ENCODE assay signal across 35 cellular contexts in genomic region chr13:28699246-28699645, GRCh38. TPM values are rescaled to one million over a fixed set of nuclear protein-coding genes. Genes with fewer than 3 reads are reported as not detected.
A peak's percentile ranks its signal among the peaks of the same experiment; 100 is the strongest.
DNase-seq lines count a peak whose midpoint lies in the region; ATAC-seq, FAIRE-seq and TF ChIP-seq lines count a peak whose summit lies in the region.
"Had no signal": no experiment of that assay in that cellular context is flagged by ENCODE, and none has a peak within 500 bp of the region (broad histone marks: within the 10 kb centered on the region; RNA-seq: fewer than 3 reads in every experiment).

No MANE protein-coding gene starts in this region.

- no peak overlapping the region for H3K9ac ChIP-seq in liver (ENCODE audit: low read depth in 1 of 2, low read length in 2 of 2)
- no peak overlapping the region for H3K9ac ChIP-seq in HepG2 (ENCODE audit: insufficient read depth, low read depth, low read length)
- H3K9ac ChIP-seq: BLaER1; BLaER1 treated with 17β-estradiol and CSF1 and Interleukin-3, amounts not matched to agents 10 nM and 100 nM had no signal

- intact Hi-C loops in HepG2 (cut with micrococcal nuclease; ENCODE audit: unreplicated experiment) (no loop called here), right lobe of liver (cut with DNase I) (no loop called here), transverse colon (cut with DNase I; ENCODE audit: low total_unique reads) (no loop called here)

- TF ChIP-seq EP300 in HepG2 (IDR thresholded peaks at IDR 0.05; ENCODE audit: low read depth in 2 of 2, low read length in 2 of 2), result no peak
- TF ChIP-seq EP300 in HepG2 (CRISPR knock-in tag; IDR thresholded peaks at IDR 0.05; ENCODE audit: borderline replicate concordance), result no peak
- TF ChIP-seq EP300 in transverse colon (IDR thresholded peaks at IDR 0.05; ENCODE audit: low read depth), result no peak

- H3K9me3 ChIP-seq in liver (ENCODE audit: control insufficient read depth in 4 of 4, low read length in 3 of 4) (no peaks in the 10 kb centered on the region), HepG2 (ENCODE audit: low read length) (no peaks in the 10 kb centered on the region), right lobe of liver (no peaks in the 10 kb centered on the region), small intestine (ENCODE audit: control insufficient read depth, low read depth) (no peaks in the 10 kb centered on the region), transverse colon (no peaks in the 10 kb centered on the region)
- H3K9me3 ChIP-seq: A549, BE2C, BLaER1, Caco-2 had no signal

- no peaks in the 10 kb centered on the region for H4K20me1 ChIP-seq in HepG2 (ENCODE audit: insufficient read depth, low read length)
- H4K20me1 ChIP-seq: BLaER1; BLaER1 treated with 17β-estradiol and CSF1 and Interleukin-3, amounts not matched to agents 10 nM and 100 nM had no signal

- FAIRE-seq in HepG2 (lab: Jason Lieb, UNC) (no peak), small intestine (lab: Jason Lieb, UNC) (no peak)
- FAIRE-seq: A204.1, A549, D721Med had no signal

- no peak overlapping the region for H3K4me2 ChIP-seq in HepG2 (ENCODE audit: low read depth, low read length)
- H3K4me2 ChIP-seq: A549; BLaER1; BLaER1 treated with 17β-estradiol and CSF1 and Interleukin-3, amounts not matched to agents 10 nM and 100 nM had no signal

- POLR2A ChIA-PET in HepG2 (lab: Yijun Ruan, JAX), result no interaction called here

- TF ChIP-seq POLR2A in HepG2 (IDR thresholded peaks at IDR 0.05; ENCODE audit: insufficient read depth in 1 of 2, low read depth in 2 of 2, low read length in 2 of 2) (no peak), right lobe of liver (IDR thresholded peaks at IDR 0.05) (no peak), transverse colon (IDR thresholded peaks at IDR 0.05) (no peak)

- TF ChIP-seq CTCF in liver (IDR thresholded peaks at IDR 0.05; ENCODE audit: low read depth, low read length, missing input control) (no peak), HepG2 (CRISPR knock-in tag; IDR thresholded peaks at IDR 0.05) (no peak), right lobe of liver (IDR thresholded peaks at IDR 0.05) (no peak), transverse colon (IDR thresholded peaks at IDR 0.05) (no peak)

- H3K27me3 ChIP-seq in liver (ENCODE audit: control insufficient read depth in 4 of 4, insufficient read depth in 4 of 4, low read length in 3 of 4) (no peaks in the 10 kb centered on the region), HepG2 (ENCODE audit: control insufficient read depth in 1 of 2, insufficient read depth in 2 of 2, low read length in 2 of 2) (no peaks in the 10 kb centered on the region; a peak in 1 of 5 replicates), right lobe of liver (no peaks in the 10 kb centered on the region), small intestine (ENCODE audit: control insufficient read depth in 2 of 2, insufficient read depth in 2 of 2, low read length in 2 of 2) (no peaks in the 10 kb centered on the region), transverse colon (no peaks in the 10 kb centered on the region)
- H3K27me3 ChIP-seq: BE2C; BLaER1; BLaER1 treated with 17β-estradiol and CSF1 and Interleukin-3, amounts not matched to agents 10 nM and 100 nM had no signal

- ATAC-seq in HepG2 (no peak), left lobe of liver (peak; percentile 86), right lobe of liver (peak; percentile 38 to 93 (median 74)), GM21360 (IDR thresholded peaks at IDR 0.05; ENCODE audit: unreplicated experiment) (no peak)
- ATAC-seq: A549; CD8-positive, alpha-beta T cell had no signal

- H3K4me3 ChIP-seq in liver (ENCODE audit: low read depth in 1 of 3, low read length in 3 of 3) (no peak overlapping the region), HepG2 (replicated peaks in 1 of 3; ENCODE audit: insufficient read depth in 1 of 3, low read depth in 2 of 3, low read length in 3 of 3) (no peak overlapping the region), right lobe of liver (no peak overlapping the region), small intestine (ENCODE audit: low read depth in 1 of 2, low read length in 2 of 2) (no peak overlapping the region), transverse colon (no peak overlapping the region)
- H3K4me3 ChIP-seq: A549; BLaER1; BLaER1 treated with 17β-estradiol and CSF1 and Interleukin-3, amounts not matched to agents 10 nM and 100 nM had no signal

- H3K79me2 ChIP-seq in HepG2 (ENCODE audit: insufficient read depth, low read length), result no peaks in the 10 kb centered on the region

- no TSS peak for BruUV-seq in HepG2 (replicated peaks; lab: Mats Ljungman, UMichigan)

- H3K36me3 ChIP-seq in liver (ENCODE audit: control insufficient read depth in 4 of 4, insufficient read depth in 3 of 4, low read depth in 1 of 4, low read length in 3 of 4) (peaks cover 2 to 53% (median 34%) of the 10 kb centered on the region in 4 donors), HepG2 (replicated peaks in 1 of 2; ENCODE audit: control insufficient read depth in 1 of 2, insufficient read depth in 2 of 2, low read length in 2 of 2) (no peaks in the 10 kb centered on the region), right lobe of liver (peaks cover 7 to 44% (median 23%) of the 10 kb centered on the region in 4 donors), small intestine (ENCODE audit: control insufficient read depth in 2 of 2, insufficient read depth in 2 of 2, low read length in 2 of 2) (peaks cover 10 to 21% of the 10 kb centered on the region in 2 donors), transverse colon (peaks cover 0 to 49% (median 8%) of the 10 kb centered on the region in 4 donors)
- H3K36me3 ChIP-seq: BLaER1; BLaER1 treated with 17β-estradiol and CSF1 and Interleukin-3, amounts not matched to agents 10 nM and 100 nM had no signal

- TF ChIP-seq RAD21 in liver (IDR thresholded peaks at IDR 0.05), result no peak
- no peak for TF ChIP-seq RAD21 in HepG2 (CRISPR knock-in tag; IDR thresholded peaks at IDR 0.05)

- CTCF ChIA-PET in HepG2 (lab: Yijun Ruan, JAX; ENCODE audit: low intra/inter-chr PET ratio, low total read pairs), result no interaction called here

- 30% methylated on average over 1 of the region's 1 CpG for WGBS in liver
- 0% methylated on average over 1 of the region's 1 CpG for WGBS in HepG2 (ENCODE audit: low lambda C conversion rate)
- 31% methylated on average over 1 of the region's 1 CpG for WGBS in right lobe of liver (ENCODE audit: insufficient coverage, low coverage, low lambda C conversion rate, missing lambda C conversion rate)
- 15 to 63% (median 43%) methylated on average over 1 of the region's 1 CpG for WGBS in small intestine, 3 donors
- 93% methylated on average over 1 of the region's 1 CpG; no CpG with 5 or more reads in 1 of the 2 donors for WGBS in transverse colon (ENCODE audit: low coverage in 1 of 2), 2 donors

- H3K4me1 ChIP-seq in liver (ENCODE audit: control insufficient read depth in 4 of 4, insufficient read depth in 4 of 4, low read length in 3 of 4) (peaks cover 0 to 5% (median 2%) of the 10 kb centered on the region in 4 donors), HepG2 (ENCODE audit: insufficient read depth, low read length) (peaks cover 2% of the 10 kb centered on the region; the same call in 1 of the 2 replicates), right lobe of liver (no peaks in the 10 kb centered on the region), small intestine (ENCODE audit: control insufficient read depth in 2 of 2, insufficient read depth in 1 of 2, low read depth in 1 of 2, low read length in 1 of 2) (no peaks in the 10 kb centered on the region), transverse colon (no peaks in the 10 kb centered on the region)
- H3K4me1 ChIP-seq: A549, BLaER1 had no signal

- H2AFZ ChIP-seq in HepG2 (ENCODE audit: low read length), result no peak overlapping the region

- in situ Hi-C loops in HepG2 (cut with HindIII; ENCODE audit: extremely low pct_ligation_motif_present, low pct_unique_long_range_greater_than_20kb) (no loop called here), transverse colon (cut with MboI; ENCODE audit: low pct_ligation_motif_present in 1 of 4, low pct_unique_long_range_greater_than_20kb in 1 of 4, low sequenced_read_pairs in 3 of 4) (no loop called here)

- H3K27ac ChIP-seq in liver (ENCODE audit: low read depth in 1 of 2, low read length in 2 of 2), result no peak overlapping the region
- H3K27ac ChIP-seq in HepG2 (ENCODE audit: extremely low read length, insufficient read depth, low read length), result no peak overlapping the region
- no peak overlapping the region for H3K27ac ChIP-seq in right lobe of liver
- no peak overlapping the region for H3K27ac ChIP-seq in small intestine (ENCODE audit: low read depth in 1 of 2, low read length in 1 of 2)
- H3K27ac ChIP-seq in transverse colon, result no peak overlapping the region
- no peak overlapping the region for H3K27ac ChIP-seq in substantia nigra (ENCODE audit: low read depth, low read length, poor library complexity, severe bottlenecking)
- H3K27ac ChIP-seq: 22Rv1; A549; BLaER1; BLaER1 treated with 17β-estradiol and CSF1 and Interleukin-3, amounts not matched to agents 10 nM and 100 nM; C4-2B had no signal

- no peak for DNase-seq in HepG2 (ENCODE audit: low spot score)
- no peak for DNase-seq in left lobe of liver (ENCODE audit: low spot score)
- no peak for DNase-seq in right lobe of liver
- DNase-seq in small intestine, result peak; percentile 80
- no peak for DNase-seq in transverse colon
- no peak for DNase-seq in substantia nigra (lab: John Stamatoyannopoulos, UW)
- DNase-seq: 8988T; ACHN; AML-193; BE2C; C1 segment of cervical spinal cord; Caco-2; Calu3; CD4-positive, alpha-beta memory T cell; CD4-positive, alpha-beta T cell; CD4-positive, CD25-positive, alpha-beta regulatory T cell; CD8-positive, alpha-beta memory T cell; CD8-positive, alpha-beta T cell; COR-L47; DMS 273 treated with DMSO at 0.1 percent for 48 hours; DMS153; DMS53; DMS79; DMS79 treated with DMSO at 0.1 percent for 48 hours; DND-41; EL had no signal

RNA-seq across cellular contexts. Expression of gene SLC46A3, which starts 19.5 kb away (rescaled TPM):
- 10 to 100 TPM in 1 of 2 donors, 1 to 10 TPM in 1; 7.0 to 63.3 TPM for total RNA-seq in liver
- 10 to 100 TPM; 27.9 to 37.2 TPM for polyA plus RNA-seq in liver
- not detected in 2 replicates for total RNA-seq in HepG2 (2016; rRNA removed; fragmentation: Illumina TruSeq; extraction: Trizol)
- not detected in 2 replicates for total RNA-seq in HepG2 (2016; cell fraction: cytosol; rRNA removed; fragmentation: Illumina TruSeq; extraction: Trizol; ENCODE audit: low read depth)
- total RNA-seq in HepG2 (2016; cell fraction: insoluble cytoplasmic fraction; rRNA removed; fragmentation: Illumina TruSeq; extraction: Trizol), result not detected in 2 replicates
- not detected in 2 replicates for total RNA-seq in HepG2 (2016; cell fraction: membrane; rRNA removed; fragmentation: Illumina TruSeq; extraction: Trizol)
- not detected in 2 replicates for total RNA-seq in HepG2 (2016; cell fraction: nucleus; rRNA removed; fragmentation: Illumina TruSeq; extraction: Trizol)
- polyA plus RNA-seq in HepG2 (2011; rRNA removed), result not detected in 2 replicates
- not detected in 2 replicates for polyA plus RNA-seq in HepG2 (2011; cell fraction: cytosol; rRNA removed)
- polyA plus RNA-seq in HepG2 (2011; cell fraction: nucleus; rRNA removed), result not detected in 2 replicates
- polyA plus RNA-seq in HepG2 (2012), result not detected in 2 replicates
- not detected in 2 replicates for polyA plus RNA-seq in HepG2 (2016; cell fraction: cytosol; fragmentation: Illumina TruSeq; extraction: Trizol; ENCODE audit: low read depth)
- polyA plus RNA-seq in HepG2 (2016; cell fraction: insoluble cytoplasmic fraction; fragmentation: Illumina TruSeq; extraction: Trizol; ENCODE audit: low read depth), result not detected in 2 replicates
- not detected in 2 replicates for polyA plus RNA-seq in HepG2 (2016; cell fraction: membrane; fragmentation: Illumina TruSeq; extraction: Trizol; ENCODE audit: low read depth)
- not detected in 2 replicates for polyA plus RNA-seq in HepG2 (2016; cell fraction: nucleus; fragmentation: Illumina TruSeq; extraction: Trizol; ENCODE audit: insufficient read depth, low read depth)
- not detected in 2 replicates for polyA minus RNA-seq in HepG2 (2011; rRNA and poly(A)+ RNA removed; ENCODE audit: low replicate concordance)
- not detected in 2 replicates for polyA minus RNA-seq in HepG2 (2011; cell fraction: cytosol; rRNA and poly(A)+ RNA removed)
- polyA minus RNA-seq in HepG2 (2011; cell fraction: nucleus; rRNA and poly(A)+ RNA removed), result not detected in 2 replicates
- 39.2 TPM for total RNA-seq in left lobe of liver
- total RNA-seq in right lobe of liver, result 10 to 100 TPM; 33.9 to 60.9 (median 43.0) TPM
- polyA plus RNA-seq in small intestine, result 10 to 100 TPM; 24.8 to 78.3 (median 51.1) TPM
- total RNA-seq in transverse colon, result 10 to 100 TPM in 3 of 4 donors, 1 to 10 TPM in 1; 6.4 to 65.8 (median 46.5) TPM

RNA-seq across cellular contexts. Expression of gene POMP, which starts 40.3 kb away (rescaled TPM):
- total RNA-seq in liver (10 to 100 TPM; 32.2 to 33.9 TPM), HepG2 (2016; rRNA removed; fragmentation: Illumina TruSeq; extraction: Trizol) (118 and 183 TPM in 2 replicates), left lobe of liver (28.9 TPM), right lobe of liver (10 to 100 TPM; 31.8 to 60.6 (median 50.2) TPM), transverse colon (10 to 100 TPM; 24.7 to 56.8 (median 44.0) TPM)
- polyA plus RNA-seq in liver (100 to 1,000 TPM in 1 of 2 donors, 10 to 100 TPM in 1; 48.3 to 132 TPM), HepG2 (2011; rRNA removed) (23.2 and 30.6 TPM in 2 replicates), small intestine (100 to 1,000 TPM in 2 of 3 donors, 10 to 100 TPM in 1; 94.5 to 121 (median 115) TPM)
- total RNA-seq in HepG2 (2016; cell fraction: cytosol; rRNA removed; fragmentation: Illumina TruSeq; extraction: Trizol; ENCODE audit: low read depth), result 37.3 and 37.5 TPM in 2 replicates
- 124 and 193 TPM in 2 replicates for total RNA-seq in HepG2 (2016; cell fraction: insoluble cytoplasmic fraction; rRNA removed; fragmentation: Illumina TruSeq; extraction: Trizol)
- total RNA-seq in HepG2 (2016; cell fraction: membrane; rRNA removed; fragmentation: Illumina TruSeq; extraction: Trizol), result 33.5 and 35.4 TPM in 2 replicates
- 39.2 and 40.4 TPM in 2 replicates for total RNA-seq in HepG2 (2016; cell fraction: nucleus; rRNA removed; fragmentation: Illumina TruSeq; extraction: Trizol)
- 12.7 and 21.8 TPM in 2 replicates for polyA plus RNA-seq in HepG2 (2011; cell fraction: cytosol; rRNA removed)
- polyA plus RNA-seq in HepG2 (2011; cell fraction: nucleus; rRNA removed), result 3.1 and 5.2 TPM in 2 replicates
- polyA plus RNA-seq in HepG2 (2012), result 60.1 and 106 TPM in 2 replicates
- polyA plus RNA-seq in HepG2 (2016; cell fraction: cytosol; fragmentation: Illumina TruSeq; extraction: Trizol; ENCODE audit: low read depth), result 38.0 and 44.3 TPM in 2 replicates
- polyA plus RNA-seq in HepG2 (2016; cell fraction: insoluble cytoplasmic fraction; fragmentation: Illumina TruSeq; extraction: Trizol; ENCODE audit: low read depth), result 162 and 180 TPM in 2 replicates
- 27.8 and 29.2 TPM in 2 replicates for polyA plus RNA-seq in HepG2 (2016; cell fraction: membrane; fragmentation: Illumina TruSeq; extraction: Trizol; ENCODE audit: low read depth)
- polyA plus RNA-seq in HepG2 (2016; cell fraction: nucleus; fragmentation: Illumina TruSeq; extraction: Trizol; ENCODE audit: insufficient read depth, low read depth), result 59.8 and 63.8 TPM in 2 replicates
- polyA minus RNA-seq in HepG2 (2011; rRNA and poly(A)+ RNA removed; ENCODE audit: low replicate concordance), result 5.4 and 11.2 TPM in 2 replicates
- 16.4 and 16.7 TPM in 2 replicates for polyA minus RNA-seq in HepG2 (2011; cell fraction: cytosol; rRNA and poly(A)+ RNA removed)
- 10.9 and 11.3 TPM in 2 replicates for polyA minus RNA-seq in HepG2 (2011; cell fraction: nucleus; rRNA and poly(A)+ RNA removed)

Comparison
In these comparisons a context has a peak if more than half of its experiments do, and no peak if none do; other contexts are left out.
1. ATAC-seq: peak in left lobe of liver (single experiment) and right lobe of liver (4 of 4); none in HepG2 (single experiment) and GM21360 (single experiment).
2. RNA of gene SLC46A3, which starts 19.5 kb away (total RNA-seq): 7.0 to 63.3 TPM in liver, 6.4 to 65.8 TPM in transverse colon, 33.9 to 60.9 TPM in right lobe of liver and 39.2 TPM in left lobe of liver (single experiment); not detected in HepG2; every median in the first group is over 4 times any median in the second.